10 cellular contexts compared by ENCODE assay signal in the genomic region with DNA sequence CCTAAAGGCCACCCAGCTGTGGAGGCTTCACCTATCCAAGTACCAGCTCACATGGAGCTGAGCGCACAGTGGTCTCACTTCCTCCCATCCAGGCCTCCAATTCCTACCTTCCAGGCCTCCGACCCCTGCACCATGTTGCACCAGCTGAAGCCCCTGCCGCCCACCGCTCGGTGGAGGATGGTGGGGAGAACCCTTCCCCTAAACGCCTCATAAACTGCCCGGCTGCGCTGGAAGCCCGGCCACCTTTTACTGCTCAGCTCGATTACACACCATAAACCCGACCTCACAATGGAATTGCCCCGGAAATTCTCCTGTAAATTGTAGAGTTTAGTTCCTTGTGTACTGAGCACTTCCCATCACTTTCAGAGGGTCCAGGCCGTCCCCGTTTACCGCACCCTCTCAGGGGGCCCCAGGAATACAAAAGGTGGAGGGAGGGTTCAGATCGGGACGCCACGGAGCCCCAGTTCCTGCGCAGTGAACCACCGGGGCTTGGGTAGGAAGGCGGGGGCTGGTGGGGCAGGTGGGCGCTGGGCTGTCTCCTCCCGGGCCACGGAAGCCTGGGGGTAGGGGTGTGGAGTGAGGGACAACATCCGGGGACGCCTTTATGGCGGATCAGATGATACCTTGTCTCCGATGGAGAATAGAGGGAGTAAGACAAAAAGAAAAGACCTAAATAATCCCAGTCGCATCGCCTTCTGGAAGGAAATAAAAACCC. TPM values are rescaled to one million over a fixed set of nuclear protein-coding genes. Genes with fewer than 3 reads are reported as not detected.
DNase-seq lines count a peak whose midpoint lies in the region; ATAC-seq and TF ChIP-seq lines count a peak whose summit lies in the region.
"Had no signal": no experiment of that assay in that cellular context is flagged by ENCODE, and none has a peak within 500 bp of the region (broad histone marks: within the 10 kb centered on the region; RNA-seq: fewer than 3 reads in every experiment).

No MANE protein-coding gene starts in this region.

- no peak for ATAC-seq in body of pancreas
- ATAC-seq in omental fat pad (ENCODE audit: low FRiP score), result no peak
- no peak for ATAC-seq in left lobe of liver

- peaks cover 0 to 61% of the 10 kb centered on the region in 2 donors for H3K27me3 ChIP-seq in body of pancreas

- H3K9me3 ChIP-seq in body of pancreas, result no peaks in the 10 kb centered on the region
- H3K9me3 ChIP-seq: tibial nerve had no signal

- intact Hi-C loops in body of pancreas (cut with DNase I), result no loop called here

- H3K27ac ChIP-seq in body of pancreas, result no peak overlapping the region
- H3K27ac ChIP-seq: HL-60 had no signal

- 5 to 9% methylated on average over 29 to 30 of the region's 30 CpGs for WGBS in body of pancreas, 2 donors

- H3K4me3 ChIP-seq in body of pancreas, result no peak overlapping the region

- no peak for TF ChIP-seq CTCF in body of pancreas (IDR thresholded peaks at IDR 0.05)
- no peak for TF ChIP-seq CTCF in omental fat pad (IDR thresholded peaks at IDR 0.05)

- H3K36me3 ChIP-seq in body of pancreas (replicated peaks in 1 of 2; ENCODE audit: insufficient read depth in 1 of 2, low read depth in 2 of 2), result no peaks in the 10 kb centered on the region
- H3K36me3 ChIP-seq: tibial nerve had no signal

- peak; percentile 36 for DNase-seq in LoVo (ENCODE audit: low spot score)
- DNase-seq in body of pancreas, result peak in 3 of 4 donors; percentile 0 to 8 (median 3)
- peak; percentile 15 for DNase-seq in omental fat pad (ENCODE audit: low spot score)
- DNase-seq in hepatic stellate cell (ENCODE audit: low spot score), result no peak
- DNase-seq in SHP77 treated with DMSO at 0.1 percent for 48 hours (lab: John Stamatoyannopoulos, UW), result no peak
- DNase-seq in left lobe of liver (ENCODE audit: low spot score), result no peak
- DNase-seq: activated CD4-positive, CD25-positive, alpha-beta regulatory T cell; stimulated activated CD4-positive, alpha-beta T cell treated with anti-CD3 and anti-CD28 coated beads, Interleukin-2, amount 100 ng/mL, for 24 hours had no signal

- TF ChIP-seq POLR2A in body of pancreas (IDR thresholded peaks at IDR 0.05), result no peak

- peaks cover 33% of the 10 kb centered on the region for H3K4me1 ChIP-seq in body of pancreas

RNA-seq across cellular contexts. Expression of a gene that starts 1.4 kb away (rescaled TPM):
- total RNA-seq in body of pancreas (under 1 TPM; 0.26 to 0.66 TPM), omental fat pad (1 to 10 TPM; 4.6 to 6.1 (median 5.3) TPM), left lobe of liver (not detected)

RNA-seq across cellular contexts. Expression of a gene that starts 5.5 kb away (rescaled TPM):
- 1 to 10 TPM in 1 of 2 donors, not detected in 1; 1.6 TPM for total RNA-seq in body of pancreas
- 10 to 100 TPM in 1 of 4 donors, 1 to 10 TPM in 3; 1.8 to 11.0 (median 4.3) TPM for total RNA-seq in omental fat pad
- total RNA-seq in left lobe of liver, result 0.30 TPM

RNA-seq across cellular contexts. Expression of a gene that starts 7.5 kb away (rescaled TPM):
- total RNA-seq in body of pancreas, result not detected
- total RNA-seq in omental fat pad, result 1 to 10 TPM in 2 of 4 donors, under 1 TPM in 1, not detected in 1; 0.19 to 2.4 (median 1.0) TPM
- total RNA-seq in left lobe of liver, result not detected

RNA-seq across cellular contexts. Expression of a gene that starts 10.3 kb away (rescaled TPM):
- not detected for total RNA-seq in body of pancreas
- total RNA-seq in omental fat pad, result 10 to 100 TPM in 1 of 4 donors, 1 to 10 TPM in 3; 1.1 to 13.1 (median 6.4) TPM
- not detected for total RNA-seq in left lobe of liver

RNA-seq across cellular contexts. Expression of a gene that starts 14.4 kb away (rescaled TPM):
- total RNA-seq in body of pancreas (1 to 10 TPM in 1 of 2 donors, under 1 TPM in 1; 0.99 to 2.6 TPM), omental fat pad (10 to 100 TPM; 10.4 to 39.4 (median 26.5) TPM), left lobe of liver (0.50 TPM)

Comparison
In these comparisons a context has a peak if more than half of its experiments do, and no peak if none do; other contexts are left out.
1. DNase-seq: peak in LoVo (single experiment), body of pancreas (3 of 4) and omental fat pad (single experiment); none in hepatic stellate cell (single experiment), SHP77 treated with DMSO at 0.1 percent for 48 hours (single experiment) and left lobe of liver (single experiment).